In genomic region chr22:24758164-24758799, GRCh38 we compare ENCODE assay signal across 7 cellular contexts. TPM values are rescaled to one million over a fixed set of nuclear protein-coding genes. Genes with fewer than 3 reads are reported as not detected.
A peak's percentile ranks its signal among the peaks of the same experiment; 100 is the strongest.
DNase-seq lines count a peak whose midpoint lies in the region; ATAC-seq and TF ChIP-seq lines count a peak whose summit lies in the region.

No MANE protein-coding gene starts in this region.

- ATAC-seq in HG03442 (IDR thresholded peaks at IDR 0.05; ENCODE audit: unreplicated experiment) = no peak

- peak; percentile 87 for TF ChIP-seq CTCF in VCaP (conservative IDR thresholded peaks at IDR 0.05)

- DNase-seq in GF-D8 (lab: John Stamatoyannopoulos, UW) (peak; percentile 31), LHCN-M2 (ENCODE audit: low read depth) (peak; percentile 36), cerebellum (ENCODE audit: low spot score) (peak; percentile 57), medulla oblongata (ENCODE audit: extremely low spot score) (peak; percentile 75)
- DNase-seq in stimulated activated CD8-positive, alpha-beta memory T cell treated with anti-CD3 and anti-CD28 coated beads, Interleukin-7, amount 100 ng/mL, for 1 hour (ENCODE audit: low read depth in 2 of 2) = peak; percentile 7 to 23

- no peak overlapping the region for H3K27ac ChIP-seq in VCaP

RNA-seq across cellular contexts. Expression of gene PIWIL3, which starts 16.2 kb away (rescaled TPM):
- total RNA-seq in LHCN-M2 (2014; rRNA removed) (not detected in 2 replicates), cerebellum (not detected)
- not detected for polyA plus RNA-seq in LHCN-M2 (2012)

RNA-seq across cellular contexts. Expression of gene SGSM1, which starts 47.7 kb away (rescaled TPM):
- total RNA-seq in LHCN-M2 (2014; rRNA removed) (not detected in 2 replicates), cerebellum (8.6 TPM)
- not detected for polyA plus RNA-seq in LHCN-M2 (2012)

Comparison
In these comparisons a context has a peak if more than half of its experiments do, and no peak if none do; other contexts are left out.
1. DNase-seq: peak in every context shown above with its lines; median percentile 75 in medulla oblongata; 57 in cerebellum; 36 in LHCN-M2; 31 in GF-D8; 15 in stimulated activated CD8-positive, alpha-beta memory T cell treated with anti-CD3 and anti-CD28 coated beads, Interleukin-7, amount 100 ng/mL, for 1 hour.